ENCODE assay signal across 2 cellular contexts in the genomic region with DNA sequence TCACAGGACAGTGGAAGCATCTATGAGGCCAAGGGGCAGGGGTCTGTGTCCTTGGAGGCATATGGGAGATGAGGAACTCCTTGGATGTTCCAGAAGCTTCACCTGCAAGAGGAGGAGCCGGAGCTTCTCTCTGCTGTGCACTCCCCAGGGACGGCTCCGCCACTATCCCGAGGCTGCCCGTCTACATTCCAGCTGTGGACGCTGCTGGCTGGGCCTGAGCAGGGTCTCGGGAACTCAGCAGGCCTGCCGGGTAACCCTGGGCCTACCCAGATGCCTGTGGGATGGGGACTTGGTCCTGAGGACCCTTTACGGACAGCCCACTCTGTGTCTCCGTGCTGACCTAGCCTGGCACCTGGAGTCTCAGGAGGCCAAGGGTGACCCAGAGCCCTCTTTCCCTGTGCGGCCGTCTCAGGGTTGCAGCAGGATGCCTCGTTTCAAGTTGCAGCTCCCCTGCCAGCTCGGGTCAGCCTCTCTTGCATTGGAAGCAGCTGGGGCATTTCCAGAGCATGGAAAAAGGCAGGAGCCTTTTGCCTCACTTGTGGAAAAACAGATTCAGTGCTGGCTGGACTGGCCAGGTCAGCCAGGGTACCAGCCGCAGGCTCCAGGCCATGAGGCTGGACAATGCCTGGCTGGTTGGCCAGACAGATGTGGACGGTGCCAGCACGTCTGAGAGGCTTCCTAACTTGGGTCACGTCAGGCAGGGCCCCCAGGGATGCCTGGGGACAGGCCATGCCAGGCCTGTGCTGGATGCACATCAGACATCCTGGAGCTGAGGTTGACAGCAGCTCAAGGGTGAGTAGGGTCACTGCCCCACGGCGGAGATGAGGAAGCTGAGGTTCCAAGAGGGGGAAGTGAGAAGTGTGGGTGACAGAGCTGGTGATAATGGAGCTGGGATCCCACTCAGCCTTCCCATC.
TF ChIP-seq lines count a peak whose summit lies in the region.

No MANE protein-coding gene starts in this region.

TF ChIP-seq in GM12878, 131 proteins besides CTCF, POLR2A, EP300 and RAD21:
- TF ChIP-seq WRNIP1 (IDR thresholded peaks at IDR 0.05; ENCODE audit: borderline replicate concordance, low read depth, low read length) (no peak), SPI1 (IDR thresholded peaks at IDR 0.05; ENCODE audit: borderline replicate concordance, insufficient read depth, low read depth, low read length) (peak; percentile 47; the same call in 1 of the 2 replicates), TARDBP (IDR thresholded peaks at IDR 0.05; ENCODE audit: borderline replicate concordance) (no peak), NR2F1 (conservative IDR thresholded peaks at IDR 0.05) (peak; percentile 43; the same call in 1 of the 2 replicates), SIN3A (IDR thresholded peaks at IDR 0.05; ENCODE audit: low read depth, low read length) (no peak), ZNF622 (IDR thresholded peaks at IDR 0.05) (no peak), IKZF2 (IDR thresholded peaks at IDR 0.05) (peak in 1 of 2 experiments; percentile 44; a peak in 2 of 4 replicates), ZNF217 (IDR thresholded peaks at IDR 0.05) (no peak), CEBPB (IDR thresholded peaks at IDR 0.05; ENCODE audit: borderline replicate concordance in 1 of 2, low read depth in 2 of 2, low read length in 2 of 2) (no peak), IRF4 (IDR thresholded peaks at IDR 0.05; ENCODE audit: low read depth, low read length) (no peak), IKZF1 (conservative IDR thresholded peaks at IDR 0.05) (peak; percentile 58; the same call in 1 of the 2 replicates)
- TF ChIP-seq, protein P1, sequence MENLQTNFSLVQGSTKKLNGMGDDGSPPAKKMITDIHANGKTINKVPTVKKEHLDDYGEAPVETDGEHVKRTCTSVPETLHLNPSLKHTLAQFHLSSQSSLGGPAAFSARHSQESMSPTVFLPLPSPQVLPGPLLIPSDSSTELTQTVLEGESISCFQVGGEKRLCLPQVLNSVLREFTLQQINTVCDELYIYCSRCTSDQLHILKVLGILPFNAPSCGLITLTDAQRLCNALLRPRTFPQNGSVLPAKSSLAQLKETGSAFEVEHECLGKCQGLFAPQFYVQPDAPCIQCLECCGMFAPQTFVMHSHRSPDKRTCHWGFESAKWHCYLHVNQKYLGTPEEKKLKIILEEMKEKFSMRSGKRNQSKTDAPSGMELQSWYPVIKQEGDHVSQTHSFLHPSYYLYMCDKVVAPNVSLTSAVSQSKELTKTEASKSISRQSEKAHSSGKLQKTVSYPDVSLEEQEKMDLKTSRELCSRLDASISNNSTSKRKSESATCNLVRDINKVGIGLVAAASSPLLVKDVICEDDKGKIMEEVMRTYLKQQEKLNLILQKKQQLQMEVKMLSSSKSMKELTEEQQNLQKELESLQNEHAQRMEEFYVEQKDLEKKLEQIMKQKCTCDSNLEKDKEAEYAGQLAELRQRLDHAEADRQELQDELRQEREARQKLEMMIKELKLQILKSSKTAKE (IDR thresholded peaks at IDR 0.05; ENCODE audit: low read depth, poor library complexity, severe bottlenecking), result no peak
- TF ChIP-seq, protein P2, sequence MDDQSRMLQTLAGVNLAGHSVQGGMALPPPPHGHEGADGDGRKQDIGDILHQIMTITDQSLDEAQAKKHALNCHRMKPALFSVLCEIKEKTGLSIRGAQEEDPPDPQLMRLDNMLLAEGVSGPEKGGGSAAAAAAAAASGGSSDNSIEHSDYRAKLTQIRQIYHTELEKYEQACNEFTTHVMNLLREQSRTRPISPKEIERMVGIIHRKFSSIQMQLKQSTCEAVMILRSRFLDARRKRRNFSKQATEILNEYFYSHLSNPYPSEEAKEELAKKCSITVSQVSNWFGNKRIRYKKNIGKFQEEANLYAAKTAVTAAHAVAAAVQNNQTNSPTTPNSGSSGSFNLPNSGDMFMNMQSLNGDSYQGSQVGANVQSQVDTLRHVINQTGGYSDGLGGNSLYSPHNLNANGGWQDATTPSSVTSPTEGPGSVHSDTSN (IDR thresholded peaks at IDR 0.05; ENCODE audit: insufficient replicate concordance, low read depth, low read length), result no peak
- TF ChIP-seq, protein P3, sequence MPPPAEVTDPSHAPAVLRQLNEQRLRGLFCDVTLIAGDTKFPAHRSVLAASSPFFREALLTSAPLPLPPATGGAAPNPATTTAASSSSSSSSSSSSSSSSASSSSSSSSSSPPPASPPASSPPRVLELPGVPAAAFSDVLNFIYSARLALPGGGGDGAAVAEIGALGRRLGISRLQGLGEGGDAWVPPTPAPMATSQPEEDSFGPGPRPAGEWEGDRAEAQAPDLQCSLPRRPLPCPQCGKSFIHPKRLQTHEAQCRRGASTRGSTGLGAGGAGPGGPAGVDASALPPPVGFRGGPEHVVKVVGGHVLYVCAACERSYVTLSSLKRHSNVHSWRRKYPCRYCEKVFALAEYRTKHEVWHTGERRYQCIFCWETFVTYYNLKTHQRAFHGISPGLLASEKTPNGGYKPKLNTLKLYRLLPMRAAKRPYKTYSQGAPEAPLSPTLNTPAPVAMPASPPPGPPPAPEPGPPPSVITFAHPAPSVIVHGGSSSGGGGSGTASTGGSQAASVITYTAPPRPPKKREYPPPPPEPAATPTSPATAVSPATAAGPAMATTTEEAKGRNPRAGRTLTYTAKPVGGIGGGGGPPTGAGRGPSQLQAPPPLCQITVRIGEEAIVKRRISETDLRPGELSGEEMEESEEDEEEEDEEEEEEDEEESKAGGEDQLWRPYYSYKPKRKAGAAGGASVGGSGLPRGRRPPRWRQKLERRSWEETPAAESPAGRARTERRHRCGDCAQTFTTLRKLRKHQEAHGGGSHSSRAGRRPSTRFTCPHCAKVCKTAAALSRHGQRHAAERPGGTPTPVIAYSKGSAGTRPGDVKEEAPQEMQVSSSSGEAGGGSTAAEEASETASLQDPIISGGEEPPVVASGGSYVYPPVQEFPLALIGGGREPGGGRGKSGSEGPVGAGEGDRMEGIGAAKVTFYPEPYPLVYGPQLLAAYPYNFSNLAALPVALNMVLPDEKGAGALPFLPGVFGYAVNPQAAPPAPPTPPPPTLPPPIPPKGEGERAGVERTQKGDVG (CRISPR knock-in tag; IDR thresholded peaks at IDR 0.05), result no peak

TF ChIP-seq in HepG2, 621 proteins besides CTCF, POLR2A, EP300 and RAD21:
- TF ChIP-seq, protein P4, sequence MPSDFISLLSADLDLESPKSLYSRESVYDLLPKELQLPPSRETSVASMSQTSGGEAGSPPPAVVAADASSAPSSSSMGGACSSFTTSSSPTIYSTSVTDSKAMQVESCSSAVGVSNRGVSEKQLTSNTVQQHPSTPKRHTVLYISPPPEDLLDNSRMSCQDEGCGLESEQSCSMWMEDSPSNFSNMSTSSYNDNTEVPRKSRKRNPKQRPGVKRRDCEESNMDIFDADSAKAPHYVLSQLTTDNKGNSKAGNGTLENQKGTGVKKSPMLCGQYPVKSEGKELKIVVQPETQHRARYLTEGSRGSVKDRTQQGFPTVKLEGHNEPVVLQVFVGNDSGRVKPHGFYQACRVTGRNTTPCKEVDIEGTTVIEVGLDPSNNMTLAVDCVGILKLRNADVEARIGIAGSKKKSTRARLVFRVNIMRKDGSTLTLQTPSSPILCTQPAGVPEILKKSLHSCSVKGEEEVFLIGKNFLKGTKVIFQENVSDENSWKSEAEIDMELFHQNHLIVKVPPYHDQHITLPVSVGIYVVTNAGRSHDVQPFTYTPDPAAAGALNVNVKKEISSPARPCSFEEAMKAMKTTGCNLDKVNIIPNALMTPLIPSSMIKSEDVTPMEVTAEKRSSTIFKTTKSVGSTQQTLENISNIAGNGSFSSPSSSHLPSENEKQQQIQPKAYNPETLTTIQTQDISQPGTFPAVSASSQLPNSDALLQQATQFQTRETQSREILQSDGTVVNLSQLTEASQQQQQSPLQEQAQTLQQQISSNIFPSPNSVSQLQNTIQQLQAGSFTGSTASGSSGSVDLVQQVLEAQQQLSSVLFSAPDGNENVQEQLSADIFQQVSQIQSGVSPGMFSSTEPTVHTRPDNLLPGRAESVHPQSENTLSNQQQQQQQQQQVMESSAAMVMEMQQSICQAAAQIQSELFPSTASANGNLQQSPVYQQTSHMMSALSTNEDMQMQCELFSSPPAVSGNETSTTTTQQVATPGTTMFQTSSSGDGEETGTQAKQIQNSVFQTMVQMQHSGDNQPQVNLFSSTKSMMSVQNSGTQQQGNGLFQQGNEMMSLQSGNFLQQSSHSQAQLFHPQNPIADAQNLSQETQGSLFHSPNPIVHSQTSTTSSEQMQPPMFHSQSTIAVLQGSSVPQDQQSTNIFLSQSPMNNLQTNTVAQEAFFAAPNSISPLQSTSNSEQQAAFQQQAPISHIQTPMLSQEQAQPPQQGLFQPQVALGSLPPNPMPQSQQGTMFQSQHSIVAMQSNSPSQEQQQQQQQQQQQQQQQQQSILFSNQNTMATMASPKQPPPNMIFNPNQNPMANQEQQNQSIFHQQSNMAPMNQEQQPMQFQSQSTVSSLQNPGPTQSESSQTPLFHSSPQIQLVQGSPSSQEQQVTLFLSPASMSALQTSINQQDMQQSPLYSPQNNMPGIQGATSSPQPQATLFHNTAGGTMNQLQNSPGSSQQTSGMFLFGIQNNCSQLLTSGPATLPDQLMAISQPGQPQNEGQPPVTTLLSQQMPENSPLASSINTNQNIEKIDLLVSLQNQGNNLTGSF (CRISPR knock-in tag; IDR thresholded peaks at IDR 0.05), result 0 out of 2 replicates have a peak, but pooled peaks have one; percentile 31
- TF ChIP-seq TAF15 (IDR thresholded peaks at IDR 0.05; ENCODE audit: low read depth, low read length, poor library complexity, severe bottlenecking) (peak; percentile 7), ZNF883 (CRISPR knock-in tag; IDR thresholded peaks at IDR 0.05; ENCODE audit: not compliant biosample characterization) (peak; percentile 61), ARNT (IDR thresholded peaks at IDR 0.05) (no peak), ZNF891 (CRISPR knock-in tag; IDR thresholded peaks at IDR 0.05) (0 out of 2 replicates have a peak, but pooled peaks have one; percentile 45), CENPT (CRISPR knock-in tag; IDR thresholded peaks at IDR 0.05; ENCODE audit: low read depth) (peak; percentile 26), NRL (CRISPR knock-in tag; IDR thresholded peaks at IDR 0.05; ENCODE audit: borderline replicate concordance) (0 out of 2 replicates have a peak, but pooled peaks have one; percentile 33), ZNF556 (CRISPR knock-in tag; IDR thresholded peaks at IDR 0.05; ENCODE audit: borderline replicate concordance) (no peak)
- TF ChIP-seq, protein P5, sequence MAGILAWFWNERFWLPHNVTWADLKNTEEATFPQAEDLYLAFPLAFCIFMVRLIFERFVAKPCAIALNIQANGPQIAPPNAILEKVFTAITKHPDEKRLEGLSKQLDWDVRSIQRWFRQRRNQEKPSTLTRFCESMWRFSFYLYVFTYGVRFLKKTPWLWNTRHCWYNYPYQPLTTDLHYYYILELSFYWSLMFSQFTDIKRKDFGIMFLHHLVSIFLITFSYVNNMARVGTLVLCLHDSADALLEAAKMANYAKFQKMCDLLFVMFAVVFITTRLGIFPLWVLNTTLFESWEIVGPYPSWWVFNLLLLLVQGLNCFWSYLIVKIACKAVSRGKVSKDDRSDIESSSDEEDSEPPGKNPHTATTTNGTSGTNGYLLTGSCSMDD (CRISPR knock-in tag; IDR thresholded peaks at IDR 0.05), result peak; percentile 1; the same call in 1 of the 2 replicates
- TF ChIP-seq, protein P6, sequence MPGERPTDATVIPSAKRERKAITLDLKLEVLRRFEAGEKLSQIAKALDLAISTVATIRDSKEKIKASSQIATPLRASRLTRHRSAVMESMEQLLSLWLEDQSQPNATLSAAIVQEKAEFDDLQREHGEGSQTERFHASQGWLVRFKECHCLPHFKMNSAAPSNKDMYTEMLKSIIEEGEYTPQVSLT (CRISPR knock-in tag; IDR thresholded peaks at IDR 0.05; ENCODE audit: borderline replicate concordance, low read depth), result no peak
